In genomic region chr2:171319164-171319810, GRCh38 we compare ENCODE assay signal across 8 cellular contexts.
DNase-seq lines count a peak whose midpoint lies in the region; ATAC-seq and TF ChIP-seq lines count a peak whose summit lies in the region.

No MANE protein-coding gene starts in this region.

- DNase-seq in activated CD4-positive, alpha-beta T cell treated with anti-CD3 and anti-CD28 coated beads, Interleukin-2, amount 50 U/mL, for 24 hours (ENCODE audit: low read depth in 1 of 2, low spot score in 1 of 2) = peak; percentile 3 to 73
- DNase-seq in fibroblast of the aortic adventitia (ENCODE audit: low read depth) (peak; percentile 44), heart left ventricle (no peak), HCEC 1CT (no peak), cerebellar nuclear complex (lab: John Stamatoyannopoulos, UW) (no peak)
- DNase-seq in stimulated activated effector memory CD8-positive, alpha-beta T cell treated with anti-CD3 and anti-CD28 coated beads, Interleukin-12 subunit alpha, Interleukin-12 subunit beta, amount 100 ng/mL, for 72 hours (ENCODE audit: low spot score in 2 of 2) = peak; percentile 24 to 70

- peaks cover 0 to 11% (median 0%) of the 10 kb centered on the region in 9 donors for H3K36me3 ChIP-seq in heart left ventricle

- peaks cover 29% of the 10 kb centered on the region for H3K36me3 Mint-ChIP-seq in stimulated activated effector memory CD8-positive, alpha-beta T cell treated with anti-CD3 and anti-CD28 coated beads, Interleukin-12 subunit alpha, Interleukin-12 subunit beta, amount 100 ng/mL, for 72 hours

- peak overlapping the region; percentile 92 for H3K27ac Mint-ChIP-seq in stimulated activated effector memory CD8-positive, alpha-beta T cell treated with anti-CD3 and anti-CD28 coated beads, Interleukin-12 subunit alpha, Interleukin-12 subunit beta, amount 100 ng/mL, for 72 hours

- H3K4me3 ChIP-seq in fibroblast of the aortic adventitia (ENCODE audit: low read depth, low read length) = no peak overlapping the region
- no peak overlapping the region for H3K4me3 ChIP-seq in heart left ventricle

- peaks cover 43% of the 10 kb centered on the region for H3K4me1 Mint-ChIP-seq in stimulated activated effector memory CD8-positive, alpha-beta T cell treated with anti-CD3 and anti-CD28 coated beads, Interleukin-12 subunit alpha, Interleukin-12 subunit beta, amount 100 ng/mL, for 72 hours

- no peak for TF ChIP-seq POLR2A in heart left ventricle (IDR thresholded peaks at IDR 0.05)

- intact Hi-C loops in heart left ventricle (cut with DNase I) = no loop called here

- H3K4me1 ChIP-seq in heart left ventricle = peaks cover 0 to 23% (median 3%) of the 10 kb centered on the region in 12 donors

- peak; percentile 53 for ATAC-seq in GM19023 (IDR thresholded peaks at IDR 0.05; ENCODE audit: unreplicated experiment)
- peak; percentile 24 for ATAC-seq in HG03060 (IDR thresholded peaks at IDR 0.05; ENCODE audit: low read depth, unreplicated experiment)
- ATAC-seq in stimulated activated effector memory CD8-positive, alpha-beta T cell treated with anti-CD3 and anti-CD28 coated beads, Interleukin-12 subunit alpha, Interleukin-12 subunit beta, amount 100 ng/mL, for 72 hours = peak; percentile 93
- ATAC-seq in heart left ventricle = no peak

- no peaks in the 10 kb centered on the region for H3K27me3 ChIP-seq in heart left ventricle

- peak overlapping the region; percentile 62 for H3K4me3 Mint-ChIP-seq in stimulated activated effector memory CD8-positive, alpha-beta T cell treated with anti-CD3 and anti-CD28 coated beads, Interleukin-12 subunit alpha, Interleukin-12 subunit beta, amount 100 ng/mL, for 72 hours

- no peaks in the 10 kb centered on the region for H3K9me3 Mint-ChIP-seq in stimulated activated effector memory CD8-positive, alpha-beta T cell treated with anti-CD3 and anti-CD28 coated beads, Interleukin-12 subunit alpha, Interleukin-12 subunit beta, amount 100 ng/mL, for 72 hours

- no peaks in the 10 kb centered on the region for H3K9me3 ChIP-seq in heart left ventricle

- WGBS in heart left ventricle, 4 donors = 63 to 66% (median 64%) methylated on average over 12 of the region's 12 CpGs

- peak overlapping the region in 3 of 12 donors; percentile 21 to 49 (median 22) for H3K27ac ChIP-seq in heart left ventricle

- no peak for TF ChIP-seq CTCF in fibroblast of the aortic adventitia (IDR thresholded peaks at IDR 0.05; ENCODE audit: insufficient read depth, low read length)
- no peak for TF ChIP-seq CTCF in heart left ventricle (IDR thresholded peaks at IDR 0.05)

Comparison
In these comparisons a context has a peak if more than half of its experiments do, and no peak if none do; other contexts are left out.
1. ATAC-seq: peak in GM19023 (single experiment), HG03060 (single experiment) and stimulated activated effector memory CD8-positive, alpha-beta T cell treated with anti-CD3 and anti-CD28 coated beads, Interleukin-12 subunit alpha, Interleukin-12 subunit beta, amount 100 ng/mL, for 72 hours (single experiment); none in heart left ventricle (0 of 4).
2. DNase-seq: peak in activated CD4-positive, alpha-beta T cell treated with anti-CD3 and anti-CD28 coated beads, Interleukin-2, amount 50 U/mL, for 24 hours (2 of 2), fibroblast of the aortic adventitia (single experiment) and stimulated activated effector memory CD8-positive, alpha-beta T cell treated with anti-CD3 and anti-CD28 coated beads, Interleukin-12 subunit alpha, Interleukin-12 subunit beta, amount 100 ng/mL, for 72 hours (2 of 2); none in heart left ventricle (0 of 5), HCEC 1CT (single experiment) and cerebellar nuclear complex (0 of 2).